ENCODE assay signal across 9 cellular contexts in the genomic region with DNA sequence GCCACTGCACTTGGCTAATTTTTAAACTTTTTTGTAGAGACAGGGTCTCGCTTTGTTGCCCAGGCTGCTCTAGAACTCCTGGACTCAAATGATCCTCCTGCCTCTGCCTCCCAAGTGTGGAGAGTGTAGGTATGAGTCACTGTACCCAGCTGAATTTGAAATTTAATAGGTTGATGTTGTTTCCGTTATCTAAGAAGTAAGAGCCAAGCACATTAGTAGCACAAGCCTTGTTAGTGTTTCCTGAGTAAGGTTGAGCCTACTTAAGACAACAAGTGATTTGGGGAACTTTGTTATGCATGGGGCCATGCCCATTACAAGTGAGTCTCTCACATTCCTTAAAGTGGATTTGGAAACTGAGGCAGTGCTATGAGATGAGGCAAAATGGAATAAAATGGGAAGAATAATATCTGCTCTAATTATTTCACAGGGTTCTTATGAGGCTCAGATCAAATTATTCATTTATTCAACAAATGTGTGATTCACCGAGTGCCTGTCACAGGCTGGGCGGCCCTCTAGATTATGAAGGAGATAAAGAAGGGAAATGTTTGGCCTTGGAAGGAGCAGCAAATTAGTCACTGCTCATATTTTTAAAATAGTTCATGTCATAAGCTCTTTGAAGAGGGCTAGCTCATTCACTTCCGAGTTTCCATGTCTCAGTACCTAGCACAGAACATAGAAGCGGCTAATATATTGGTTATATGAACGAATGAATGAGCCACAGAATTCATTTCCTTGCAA.
DNase-seq lines count a peak whose midpoint lies in the region; ATAC-seq and TF ChIP-seq lines count a peak whose summit lies in the region.
"Had no signal": no experiment of that assay in that cellular context is flagged by ENCODE, and none has a peak within 500 bp of the region (broad histone marks: within the 10 kb centered on the region; RNA-seq: fewer than 3 reads in every experiment).

No MANE protein-coding gene starts in this region.

- no peaks in the 10 kb centered on the region for H3K27me3 Mint-ChIP-seq in memory B cell

- no peak overlapping the region for H3K4me3 Mint-ChIP-seq in memory B cell

- no peak overlapping the region for H3K4me3 ChIP-seq in AG09309 (ENCODE audit: control insufficient read depth, low read depth, low read length)

- peak overlapping the region; percentile 11 for H3K27ac Mint-ChIP-seq in memory B cell

- DNase-seq in AG09309 (ENCODE audit: low read depth) (peak; percentile 34), HS-5 (ENCODE audit: low read depth) (peak; percentile 13), amniotic stem cell (lab: John Stamatoyannopoulos, UW) (peak; percentile 58), memory B cell (ENCODE audit: low spot score in 2 of 2) (no peak), NCI-H446 (lab: John Stamatoyannopoulos, UW) (no peak), MV-4-11 (lab: John Stamatoyannopoulos, UW) (no peak), NCI-H524 treated with DMSO at 0.1 percent for 48 hours (lab: John Stamatoyannopoulos, UW) (no peak)
- no peak for DNase-seq in activated naive CD4-positive, alpha-beta T cell treated with anti-CD3 and anti-CD28 coated beads, Interleukin-2, amount 50 U/mL, for 16 hours
- DNase-seq: NCI-H2171 had no signal

- TF ChIP-seq CTCF in AG09309 (IDR thresholded peaks at IDR 0.05; ENCODE audit: control insufficient read depth, insufficient read depth, low read depth, low read length, missing control alignments) = no peak

- H3K9me3 Mint-ChIP-seq in memory B cell = no peaks in the 10 kb centered on the region

- ATAC-seq in memory B cell (ENCODE audit: low read depth) = no peak

- peaks cover 7% of the 10 kb centered on the region for H3K4me1 Mint-ChIP-seq in memory B cell

- H3K36me3 Mint-ChIP-seq in memory B cell = no peaks in the 10 kb centered on the region

Comparison
In these comparisons a context has a peak if more than half of its experiments do, and no peak if none do; other contexts are left out.
1. DNase-seq: peak in AG09309 (single experiment), HS-5 (single experiment) and amniotic stem cell (single experiment); none in memory B cell (0 of 2), NCI-H446 (0 of 2), MV-4-11 (single experiment), activated naive CD4-positive, alpha-beta T cell treated with anti-CD3 and anti-CD28 coated beads, Interleukin-2, amount 50 U/mL, for 16 hours (single experiment) and NCI-H524 treated with DMSO at 0.1 percent for 48 hours (single experiment).